In genomic region chr7:121304259-121304658, GRCh38 we compare ENCODE assay signal across 34 cellular contexts. TPM values are rescaled to one million over a fixed set of nuclear protein-coding genes. Genes with fewer than 3 reads are reported as not detected.
"Had no signal": no experiment of that assay in that cellular context is flagged by ENCODE, and none has a peak within 500 bp of the region (broad histone marks: within the 10 kb centered on the region; RNA-seq: fewer than 3 reads in every experiment).

No MANE protein-coding gene starts in this region.

- H3K36me3 Mint-ChIP-seq: activated naive CD4-positive, alpha-beta T cell treated with anti-CD3 and anti-CD28 coated beads, Interleukin-2, amount 10 ng/mL, durations not matched to agents 7 days and 5 days; activated naive CD8-positive, alpha-beta T cell treated with anti-CD3 and anti-CD28 coated beads, Interleukin-2, amount 10 ng/mL, durations not matched to agents 7 days and 5 days had no signal

- H3K4me3 ChIP-seq: breast epithelium, esophagus muscularis mucosa, gastrocnemius medialis, left ventricle myocardium inferior, lung, skin epidermis, thoracic aorta had no signal

- H3K27ac ChIP-seq: breast epithelium, esophagus muscularis mucosa, gastrocnemius medialis, left ventricle myocardium inferior, neutrophil, thoracic aorta, WERI-Rb-1 had no signal

- H3K4me1 ChIP-seq: breast epithelium, esophagus muscularis mucosa, gastrocnemius medialis, left ventricle myocardium inferior had no signal

- H3K27me3 Mint-ChIP-seq: dendritic cell treated with granulocyte-macrophage colony-stimulating factor and Interleukin-4, amounts not matched to agents 40 ng/mL and 50 ng/mL, for 4 days had no signal

- H3K4me3 Mint-ChIP-seq: activated naive CD4-positive, alpha-beta T cell treated with anti-CD3 and anti-CD28 coated beads, Interleukin-2, amount 10 ng/mL, durations not matched to agents 7 days and 5 days; activated naive CD8-positive, alpha-beta T cell treated with anti-CD3 and anti-CD28 coated beads, Interleukin-2, amount 10 ng/mL, durations not matched to agents 7 days and 5 days; activated T-helper 1 cell treated with anti-CD3 and anti-CD28 coated beads, Interleukin-12 subunit alpha, Interleukin-12 subunit beta, Interleukin-2, Interleukin-4 antibody, amounts not matched to agents 30 ng/mL and 10 ng/mL and 1 ng/mL, durations not matched to agents 14 hours and 24 hours and 36 hours; dendritic cell treated with granulocyte-macrophage colony-stimulating factor and Interleukin-4, amounts not matched to agents 40 ng/mL and 50 ng/mL, for 4 days; endodermal cell; nephron progenitor cell; stimulated activated naive CD8-positive, alpha-beta T cell treated with anti-CD3 and anti-CD28 coated beads, Interleukin-15, Interleukin-2, amounts not matched to agents 100 ng/mL and 50 ng/mL, for 24 hours; T-helper 1 cell treated with Interleukin-12 subunit alpha and Interleukin-12 subunit beta and Interleukin-4 antibody, amounts not matched to agents 30 μg/mL and 1 μg/mL, for 36 hours had no signal

- H3K27me3 ChIP-seq: breast epithelium, esophagus muscularis mucosa, gastrocnemius medialis, neutrophil had no signal

- H3K36me3 ChIP-seq: breast epithelium, esophagus muscularis mucosa, gastrocnemius medialis, left ventricle myocardium inferior, neutrophil, thoracic aorta, WERI-Rb-1 had no signal

- DNase-seq: activated CD4-positive, alpha-beta T cell treated with anti-CD3 and anti-CD28 coated beads for 48 hours; activated CD4-positive, alpha-beta T cell treated with anti-CD3 and anti-CD28 coated beads, Interleukin-2, amount 50 U/mL, for 48 hours; activated CD8-positive, alpha-beta memory T cell treated with anti-CD3 and anti-CD28 coated beads for 24 hours; activated gamma-delta T cell; activated naive CD4-positive, alpha-beta T cell treated with anti-CD3 and anti-CD28 coated beads, Interleukin-2, amount 10 ng/mL, durations not matched to agents 7 days and 5 days; activated naive CD8-positive, alpha-beta T cell treated with anti-CD3 and anti-CD28 coated beads, Interleukin-2, amount 10 ng/mL, durations not matched to agents 7 days and 5 days; activated T-cell treated with anti-CD3 and anti-CD28 coated beads, Interleukin-2, amount 50 U/mL, for 1 hour; amniotic stem cell; central memory CD4-positive, alpha-beta T cell; endodermal cell; gastrocnemius medialis; glutamatergic neuron; islet precursor cell; left ventricle myocardium inferior; nephron progenitor cell; stimulated activated CD4-positive, alpha-beta T cell treated with anti-CD3 and anti-CD28 coated beads, Interleukin-12 subunit alpha, Interleukin-12 subunit beta, amount 100 ng/mL, for 4 hours; stimulated activated CD4-positive, alpha-beta T cell treated with anti-CD3 and anti-CD28 coated beads, Interleukin-4, amount 100 ng/mL, for 1 hour; T-helper 9 cell; WERI-Rb-1 had no signal

- ATAC-seq: activated CD4-positive, CD25-positive, alpha-beta regulatory T cell treated with anti-CD3 and anti-CD28 coated beads, Interleukin-2, amount 50 U/mL, for 24 hours; gastrocnemius medialis; sciatic nerve had no signal

- H3K4me1 Mint-ChIP-seq: activated naive CD4-positive, alpha-beta T cell treated with anti-CD3 and anti-CD28 coated beads, Interleukin-2, amount 10 ng/mL, durations not matched to agents 7 days and 5 days; activated naive CD8-positive, alpha-beta T cell treated with anti-CD3 and anti-CD28 coated beads, Interleukin-2, amount 10 ng/mL, durations not matched to agents 7 days and 5 days; nephron progenitor cell had no signal

- H3K9me3 ChIP-seq: breast epithelium, gastrocnemius medialis, left ventricle myocardium inferior, neutrophil, thoracic aorta had no signal

- H3K9me3 Mint-ChIP-seq: activated naive CD4-positive, alpha-beta T cell treated with anti-CD3 and anti-CD28 coated beads, Interleukin-2, amount 10 ng/mL, durations not matched to agents 7 days and 5 days; activated naive CD8-positive, alpha-beta T cell treated with anti-CD3 and anti-CD28 coated beads, Interleukin-2, amount 10 ng/mL, durations not matched to agents 7 days and 5 days; activated T-helper 1 cell treated with anti-CD3 and anti-CD28 coated beads, Interleukin-12 subunit alpha, Interleukin-12 subunit beta, Interleukin-2, Interleukin-4 antibody, amounts not matched to agents 30 ng/mL and 10 ng/mL and 1 ng/mL, durations not matched to agents 14 hours and 24 hours and 36 hours; endodermal cell; nephron progenitor cell; stimulated activated naive CD8-positive, alpha-beta T cell treated with anti-CD3 and anti-CD28 coated beads, Interleukin-15, Interleukin-2, amounts not matched to agents 100 ng/mL and 50 ng/mL, for 24 hours; T-helper 1 cell treated with Interleukin-12 subunit alpha and Interleukin-12 subunit beta and Interleukin-4 antibody, amounts not matched to agents 30 μg/mL and 1 μg/mL, for 36 hours had no signal

- H3K27ac Mint-ChIP-seq: activated naive CD4-positive, alpha-beta T cell treated with anti-CD3 and anti-CD28 coated beads, Interleukin-2, amount 10 ng/mL, durations not matched to agents 7 days and 5 days; activated naive CD8-positive, alpha-beta T cell treated with anti-CD3 and anti-CD28 coated beads, Interleukin-2, amount 10 ng/mL, durations not matched to agents 7 days and 5 days; activated T-helper 1 cell treated with anti-CD3 and anti-CD28 coated beads, Interleukin-12 subunit alpha, Interleukin-12 subunit beta, Interleukin-2, Interleukin-4 antibody, amounts not matched to agents 30 ng/mL and 10 ng/mL and 1 ng/mL, durations not matched to agents 14 hours and 24 hours and 36 hours; dendritic cell treated with granulocyte-macrophage colony-stimulating factor and Interleukin-4, amounts not matched to agents 40 ng/mL and 50 ng/mL, for 4 days; endodermal cell; nephron progenitor cell; stimulated activated naive CD8-positive, alpha-beta T cell treated with anti-CD3 and anti-CD28 coated beads, Interleukin-15, Interleukin-2, amounts not matched to agents 100 ng/mL and 50 ng/mL, for 24 hours; T-helper 1 cell treated with Interleukin-12 subunit alpha and Interleukin-12 subunit beta and Interleukin-4 antibody, amounts not matched to agents 30 μg/mL and 1 μg/mL, for 36 hours had no signal

RNA-seq across cellular contexts. Expression of gene WNT16, which starts 24.5 kb away (rescaled TPM):
- total RNA-seq: activated naive CD8-positive, alpha-beta T cell treated with anti-CD3 and anti-CD28 coated beads, Interleukin-2, amount 10 ng/mL, durations not matched to agents 7 days and 5 days; activated T-helper 1 cell treated with anti-CD3 and anti-CD28 coated beads, Interleukin-12 subunit alpha, Interleukin-12 subunit beta, Interleukin-2, Interleukin-4 antibody, amounts not matched to agents 30 ng/mL and 10 ng/mL and 1 ng/mL, durations not matched to agents 14 hours and 24 hours and 36 hours; left ventricle myocardium inferior; mesenteric fat pad; posterior vena cava; sciatic nerve; subcutaneous adipose tissue; thoracic aorta had no signal
